ENCODE assay signal across 2 cellular contexts in genomic region chr7:101059620-101059942, GRCh38.
TF ChIP-seq lines count a peak whose summit lies in the region.

No MANE protein-coding gene starts in this region.

TF ChIP-seq in SK-N-SH, 30 proteins besides CTCF, POLR2A, EP300 and RAD21 (continued from another document):
- TF ChIP-seq IRF3 (IDR thresholded peaks at IDR 0.05; ENCODE audit: low read depth, low read length) (no peak), JUND (IDR thresholded peaks at IDR 0.05) (no peak), TAF1 (IDR thresholded peaks at IDR 0.05; ENCODE audit: borderline replicate concordance, low read depth, low read length) (no peak), MXI1 (IDR thresholded peaks at IDR 0.05; ENCODE audit: low read depth, low read length) (no peak), RXRA (IDR thresholded peaks at IDR 0.05; ENCODE audit: borderline replicate concordance, low read depth) (no peak), FOXM1 (IDR thresholded peaks at IDR 0.05; ENCODE audit: low read depth) (no peak), SMC3 (IDR thresholded peaks at IDR 0.05; ENCODE audit: low read depth, low read length) (no peak), USF2 (IDR thresholded peaks at IDR 0.05; ENCODE audit: borderline replicate concordance, low read depth, low read length) (no peak), MEF2A (IDR thresholded peaks at IDR 0.05; ENCODE audit: borderline replicate concordance, low read depth) (no peak), SIN3A (IDR thresholded peaks at IDR 0.05; ENCODE audit: borderline replicate concordance, low read depth, low read length) (no peak), FOSL2 (IDR thresholded peaks at IDR 0.05; ENCODE audit: borderline replicate concordance, low read depth) (no peak), RCOR1 (IDR thresholded peaks at IDR 0.05; ENCODE audit: low read length) (no peak)
- TF ChIP-seq, protein P1, sequence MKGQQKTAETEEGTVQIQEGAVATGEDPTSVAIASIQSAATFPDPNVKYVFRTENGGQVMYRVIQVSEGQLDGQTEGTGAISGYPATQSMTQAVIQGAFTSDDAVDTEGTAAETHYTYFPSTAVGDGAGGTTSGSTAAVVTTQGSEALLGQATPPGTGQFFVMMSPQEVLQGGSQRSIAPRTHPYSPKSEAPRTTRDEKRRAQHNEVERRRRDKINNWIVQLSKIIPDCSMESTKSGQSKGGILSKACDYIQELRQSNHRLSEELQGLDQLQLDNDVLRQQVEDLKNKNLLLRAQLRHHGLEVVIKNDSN (IDR thresholded peaks at IDR 0.05; ENCODE audit: borderline replicate concordance, low read depth) = no peak

TF ChIP-seq in HCT116, 20 proteins besides CTCF, POLR2A, EP300 and RAD21 (continued from another document):
- TF ChIP-seq SIN3A (IDR thresholded peaks at IDR 0.05; ENCODE audit: low read depth) (no peak), YY1 (IDR thresholded peaks at IDR 0.05; ENCODE audit: extremely low read depth, insufficient replicate concordance, low read depth, low read length) (no peak), EZH2phosphoT487 (IDR thresholded peaks at IDR 0.05; ENCODE audit: borderline replicate concordance) (no peak), CBX3 (IDR thresholded peaks at IDR 0.05; ENCODE audit: low read depth) (no peak), SRF (IDR thresholded peaks at IDR 0.05; ENCODE audit: low read depth) (no peak), JUND (IDR thresholded peaks at IDR 0.05) (no peak), ATF3 (IDR thresholded peaks at IDR 0.05) (no peak), ZNF274 (IDR thresholded peaks at IDR 0.05; ENCODE audit: low read depth, low read length) (no peak), FOSL1 (IDR thresholded peaks at IDR 0.05; ENCODE audit: low read depth) (no peak)
- TF ChIP-seq, protein P2, sequence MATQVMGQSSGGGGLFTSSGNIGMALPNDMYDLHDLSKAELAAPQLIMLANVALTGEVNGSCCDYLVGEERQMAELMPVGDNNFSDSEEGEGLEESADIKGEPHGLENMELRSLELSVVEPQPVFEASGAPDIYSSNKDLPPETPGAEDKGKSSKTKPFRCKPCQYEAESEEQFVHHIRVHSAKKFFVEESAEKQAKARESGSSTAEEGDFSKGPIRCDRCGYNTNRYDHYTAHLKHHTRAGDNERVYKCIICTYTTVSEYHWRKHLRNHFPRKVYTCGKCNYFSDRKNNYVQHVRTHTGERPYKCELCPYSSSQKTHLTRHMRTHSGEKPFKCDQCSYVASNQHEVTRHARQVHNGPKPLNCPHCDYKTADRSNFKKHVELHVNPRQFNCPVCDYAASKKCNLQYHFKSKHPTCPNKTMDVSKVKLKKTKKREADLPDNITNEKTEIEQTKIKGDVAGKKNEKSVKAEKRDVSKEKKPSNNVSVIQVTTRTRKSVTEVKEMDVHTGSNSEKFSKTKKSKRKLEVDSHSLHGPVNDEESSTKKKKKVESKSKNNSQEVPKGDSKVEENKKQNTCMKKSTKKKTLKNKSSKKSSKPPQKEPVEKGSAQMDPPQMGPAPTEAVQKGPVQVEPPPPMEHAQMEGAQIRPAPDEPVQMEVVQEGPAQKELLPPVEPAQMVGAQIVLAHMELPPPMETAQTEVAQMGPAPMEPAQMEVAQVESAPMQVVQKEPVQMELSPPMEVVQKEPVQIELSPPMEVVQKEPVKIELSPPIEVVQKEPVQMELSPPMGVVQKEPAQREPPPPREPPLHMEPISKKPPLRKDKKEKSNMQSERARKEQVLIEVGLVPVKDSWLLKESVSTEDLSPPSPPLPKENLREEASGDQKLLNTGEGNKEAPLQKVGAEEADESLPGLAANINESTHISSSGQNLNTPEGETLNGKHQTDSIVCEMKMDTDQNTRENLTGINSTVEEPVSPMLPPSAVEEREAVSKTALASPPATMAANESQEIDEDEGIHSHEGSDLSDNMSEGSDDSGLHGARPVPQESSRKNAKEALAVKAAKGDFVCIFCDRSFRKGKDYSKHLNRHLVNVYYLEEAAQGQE (IDR thresholded peaks at IDR 0.05; ENCODE audit: low read depth) = no peak
- TF ChIP-seq, protein P3, sequence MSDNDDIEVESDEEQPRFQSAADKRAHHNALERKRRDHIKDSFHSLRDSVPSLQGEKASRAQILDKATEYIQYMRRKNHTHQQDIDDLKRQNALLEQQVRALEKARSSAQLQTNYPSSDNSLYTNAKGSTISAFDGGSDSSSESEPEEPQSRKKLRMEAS (IDR thresholded peaks at IDR 0.05) = no peak
